20 cellular contexts compared by ENCODE assay signal in the genomic region with DNA sequence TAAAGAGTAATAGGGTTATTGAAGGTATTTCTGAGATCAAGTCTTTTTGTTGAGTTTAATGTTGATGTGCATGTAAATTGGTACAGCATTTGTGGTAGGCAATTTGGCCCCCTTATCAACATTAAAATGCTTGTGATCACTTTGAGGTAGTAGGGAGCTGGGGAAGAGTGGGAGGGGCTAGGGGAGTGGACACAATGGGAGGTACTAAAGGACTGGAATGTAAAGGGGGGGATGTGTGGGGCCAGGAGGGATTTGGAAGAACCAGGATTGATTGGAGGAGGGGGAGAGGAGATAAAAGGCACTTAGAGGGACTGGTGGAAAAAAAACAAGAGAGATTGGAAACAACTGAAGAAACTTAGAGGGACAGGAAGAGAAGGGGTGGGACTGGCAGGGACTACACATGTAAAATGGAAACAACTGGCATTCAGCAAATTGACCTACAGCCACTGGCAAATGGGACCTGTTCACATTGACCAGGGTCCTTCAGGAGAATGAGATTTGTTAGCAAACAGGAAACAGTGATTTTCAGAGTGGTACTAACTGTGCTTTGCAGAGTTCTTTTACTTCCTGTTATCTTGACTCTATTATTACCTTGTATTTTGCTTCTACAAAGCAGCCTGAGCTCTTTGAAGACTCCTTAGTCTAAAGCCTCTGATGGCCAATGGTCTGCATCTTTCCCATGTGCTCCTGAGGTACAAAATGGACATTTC. TPM values are rescaled to one million over a fixed set of nuclear protein-coding genes. Genes with fewer than 3 reads are reported as not detected.
A peak's percentile ranks its signal among the peaks of the same experiment; 100 is the strongest.
DNase-seq lines count a peak whose midpoint lies in the region; ATAC-seq and TF ChIP-seq lines count a peak whose summit lies in the region.
"Had no signal": no experiment of that assay in that cellular context is flagged by ENCODE, and none has a peak within 500 bp of the region (broad histone marks: within the 10 kb centered on the region; RNA-seq: fewer than 3 reads in every experiment).

No MANE protein-coding gene starts in this region.

- H4K20me1 ChIP-seq in hepatocyte (ENCODE audit: insufficient read depth, poor library complexity, severe bottlenecking) = no peaks in the 10 kb centered on the region

- peak overlapping the region; percentile 26; the same call in 1 of the 2 replicates for H3K27ac ChIP-seq in ACC112 (ENCODE audit: low read depth, low read length)
- H3K27ac ChIP-seq in CD8-positive, alpha-beta T cell (ENCODE audit: low read depth, low read length) = no peak overlapping the region
- H3K27ac ChIP-seq in hepatocyte = peak overlapping the region; percentile 30
- H3K27ac ChIP-seq in A673 (ENCODE audit: low read depth, low read length, poor library complexity, severe bottlenecking) = no peak overlapping the region
- H3K27ac ChIP-seq: ascending aorta, coronary artery, HL-60, ovary, uterus had no signal

- H2AFZ ChIP-seq in ACC112 (ENCODE audit: low read length, unreplicated experiment) (peak overlapping the region; percentile 67), hepatocyte (no peak overlapping the region)

- H3K9me3 ChIP-seq in CD8-positive, alpha-beta T cell (ENCODE audit: low read length) = no peaks in the 10 kb centered on the region
- H3K9me3 ChIP-seq in hepatocyte (ENCODE audit: low read depth) (no peaks in the 10 kb centered on the region), A673 (ENCODE audit: low read depth, low read length, poor library complexity, severe bottlenecking) (no peaks in the 10 kb centered on the region)
- H3K9me3 ChIP-seq: ascending aorta, ovary, uterus had no signal

- H3K9me2 ChIP-seq in hepatocyte (replicated peaks; ENCODE audit: insufficient read depth) = no peaks in the 10 kb centered on the region

- H3K4me1 ChIP-seq in ACC112 (ENCODE audit: control insufficient read depth, insufficient read depth, low read length, unreplicated experiment) (peaks cover 20% of the 10 kb centered on the region), hepatocyte (ENCODE audit: insufficient read depth) (peaks cover 5% of the 10 kb centered on the region), A673 (ENCODE audit: insufficient read depth, low read length, poor library complexity, severe bottlenecking) (no peaks in the 10 kb centered on the region)
- H3K4me1 ChIP-seq in CD8-positive, alpha-beta T cell (ENCODE audit: insufficient read depth, low read length) = peaks cover 24% of the 10 kb centered on the region
- H3K4me1 ChIP-seq: ascending aorta, uterus had no signal

- H3K79me2 ChIP-seq in ACC112 (ENCODE audit: control insufficient read depth, insufficient read depth, low read length, unreplicated experiment) (no peaks in the 10 kb centered on the region), hepatocyte (no peaks in the 10 kb centered on the region)

- no peak for ATAC-seq in CD8-positive, alpha-beta T cell
- ATAC-seq in T-cell (replicated peaks in 1 of 4) = peak; percentile 65 to 86 (median 80)
- ATAC-seq in HG03378 (IDR thresholded peaks at IDR 0.05; ENCODE audit: unreplicated experiment) = no peak
- ATAC-seq in HG03565 (IDR thresholded peaks at IDR 0.05; ENCODE audit: unreplicated experiment) = no peak
- ATAC-seq: Panc1 had no signal

- peaks cover 16% of the 10 kb centered on the region for H3K36me3 Mint-ChIP-seq in CD8-positive, alpha-beta T cell
- H3K36me3 Mint-ChIP-seq in T-cell = peaks cover 22% of the 10 kb centered on the region

- intact Hi-C loops in CD8-positive, alpha-beta T cell (cut with DNase I, micrococcal nuclease) = no loop called here
- intact Hi-C loops in A673 (cut with micrococcal nuclease; ENCODE audit: unreplicated experiment) = no loop called here

- no peaks in the 10 kb centered on the region for H3K27me3 Mint-ChIP-seq in CD8-positive, alpha-beta T cell (ENCODE audit: low read depth)
- H3K27me3 Mint-ChIP-seq in T-cell = no peaks in the 10 kb centered on the region

- H3K4me3 Mint-ChIP-seq in CD8-positive, alpha-beta T cell = peak overlapping the region; percentile 54
- H3K4me3 Mint-ChIP-seq in T-cell = peak overlapping the region in 2 of 3 donors; percentile 45 to 66

- DNase-seq in CD8-positive, alpha-beta T cell = peak in 1 of 7 experiments; percentile 49
- DNase-seq in T-cell = no peak
- DNase-seq in hepatocyte (ENCODE audit: low spot score) = no peak
- no peak for DNase-seq in A673 (ENCODE audit: low spot score)
- DNase-seq in kidney tubule cell (ENCODE audit: low spot score) = no peak
- DNase-seq: activated CD4-positive, CD25-positive, alpha-beta regulatory T cell; C1 segment of cervical spinal cord; DMS79 treated with DMSO at 0.1 percent for 48 hours; glutamatergic neuron; NCI-H1436 treated with DMSO at 0.1 percent for 48 hours; NCI-H526 treated with DMSO at 0.1 percent for 48 hours; ovary; uterus had no signal

- H3K4me3 ChIP-seq in ACC112 (ENCODE audit: low read depth, low read length) = no peak overlapping the region
- no peak overlapping the region for H3K4me3 ChIP-seq in CD8-positive, alpha-beta T cell (ENCODE audit: low read depth, low read length)
- no peak overlapping the region for H3K4me3 ChIP-seq in hepatocyte
- H3K4me3 ChIP-seq in A673 (ENCODE audit: low read depth, low read length, poor library complexity, severe bottlenecking) = no peak overlapping the region
- H3K4me3 ChIP-seq: ascending aorta, coronary artery, ovary, uterus had no signal

- H3K36me3 ChIP-seq in ACC112 (ENCODE audit: insufficient read depth, low read length) (peaks cover 3% of the 10 kb centered on the region; the same call in 1 of the 2 replicates), hepatocyte (replicated peaks; ENCODE audit: insufficient read depth, low read depth) (no peaks in the 10 kb centered on the region), A673 (ENCODE audit: insufficient read depth, low read length, poor library complexity, severe bottlenecking) (no peaks in the 10 kb centered on the region)
- H3K36me3 ChIP-seq in CD8-positive, alpha-beta T cell (ENCODE audit: insufficient read depth, low read length) = no peaks in the 10 kb centered on the region
- H3K36me3 ChIP-seq: ascending aorta, ovary, uterus had no signal

- CTCF ChIA-PET in CD8-positive, alpha-beta T cell (lab: Charles Lee) = interaction anchor here (1.1 to 1.6 kb wide), 5 partner anchors 9 to 134 kb away, joined by 3 to 7 read pairs (median 4); no protein-coding TSS in a partner anchor
- CTCF ChIA-PET in T-cell (lab: Charles Lee) = interaction anchor here in 1 of 2 donors (1.0 to 1.1 kb wide), 2 partner anchors 11 to 132 kb away, joined by 3 to 5 read pairs; no protein-coding TSS in a partner anchor
- CTCF ChIA-PET in A673 (lab: Charles Lee) = no interaction called here

- POLR2A ChIA-PET in CD8-positive, alpha-beta T cell (lab: Charles Lee) = interaction anchor here (0.7 to 3.1 kb wide), 2 partner anchors 8 to 156 kb away, joined by 3 to 11 read pairs; no protein-coding TSS in a partner anchor
- POLR2A ChIA-PET in T-cell (lab: Charles Lee) = interaction anchor here in 1 of 2 donors (0.6 kb wide), 1 partner anchor 14 kb away, joined by 6 read pairs; no protein-coding TSS in a partner anchor
- POLR2A ChIA-PET in A673 (lab: Charles Lee; ENCODE audit: low non-redundant PET) = no interaction called here

- H3K4me1 Mint-ChIP-seq in CD8-positive, alpha-beta T cell (ENCODE audit: low read depth) = peaks cover 31% of the 10 kb centered on the region
- peaks cover 25 to 29% (median 26%) of the 10 kb centered on the region in 3 donors for H3K4me1 Mint-ChIP-seq in T-cell

- H3K27me3 ChIP-seq in ACC112 (ENCODE audit: insufficient read depth, low read length) (no peaks in the 10 kb centered on the region), hepatocyte (no peaks in the 10 kb centered on the region), A673 (replicated peaks; ENCODE audit: insufficient read depth, low read depth, low read length, poor library complexity) (no peaks in the 10 kb centered on the region)
- no peaks in the 10 kb centered on the region for H3K27me3 ChIP-seq in CD8-positive, alpha-beta T cell (ENCODE audit: insufficient read depth, low read length)
- H3K27me3 ChIP-seq: ascending aorta, ovary, uterus had no signal

- no peak overlapping the region for H3K4me2 ChIP-seq in hepatocyte

- no TSS peak for BruUV-seq in A673 (replicated peaks; lab: Mats Ljungman, UMichigan)

- no peak for TF ChIP-seq CTCF in CD8-positive, alpha-beta T cell (IDR thresholded peaks at IDR 0.05)
- no peak for TF ChIP-seq CTCF in hepatocyte (IDR thresholded peaks at IDR 0.05; ENCODE audit: poor library complexity)
- TF ChIP-seq CTCF in A673 (conservative IDR thresholded peaks at IDR 0.05; ENCODE audit: low read depth, low read length) = no peak

- H3K27ac Mint-ChIP-seq in CD8-positive, alpha-beta T cell = peak overlapping the region; percentile 89
- H3K27ac Mint-ChIP-seq in T-cell = peak overlapping the region; percentile 95 to 98

- H3K9me3 Mint-ChIP-seq in CD8-positive, alpha-beta T cell = peaks cover 3% of the 10 kb centered on the region
- peaks cover 0 to 5% (median 3%) of the 10 kb centered on the region in 3 donors for H3K9me3 Mint-ChIP-seq in T-cell

RNA-seq across cellular contexts. Expression of a gene that starts 47.8 kb away (rescaled TPM):
- 10 to 100 TPM; 22.7 to 24.3 TPM for total RNA-seq in CD8-positive, alpha-beta T cell
- total RNA-seq in T-cell (10 to 100 TPM; 38.7 to 72.3 (median 58.2) TPM), hepatocyte (122 and 140 TPM in 2 replicates), A673 (2021) (19.1 and 23.7 TPM in 2 replicates)
- 31.6 and 32.7 TPM in 2 replicates for polyA plus RNA-seq in hepatocyte

Comparison
In these comparisons a context has a peak if more than half of its experiments do, and no peak if none do; other contexts are left out.
1. H3K27ac ChIP-seq: peak in ACC112 (single experiment) and hepatocyte (single experiment); none in CD8-positive, alpha-beta T cell (single experiment) and A673 (single experiment).
2. ATAC-seq: peak in T-cell (4 of 4); none in CD8-positive, alpha-beta T cell (single experiment), HG03378 (single experiment) and HG03565 (single experiment).